18 cellular contexts compared by ENCODE assay signal in genomic region chr2:240257940-240258580, GRCh38.
DNase-seq lines count a peak whose midpoint lies in the region; ATAC-seq and TF ChIP-seq lines count a peak whose summit lies in the region.
"Had no signal": no experiment of that assay in that cellular context is flagged by ENCODE, and none has a peak within 500 bp of the region (broad histone marks: within the 10 kb centered on the region; RNA-seq: fewer than 3 reads in every experiment).

No MANE protein-coding gene starts in this region.

- no peak overlapping the region for H3K27ac ChIP-seq in RWPE2 (ENCODE audit: poor library complexity, severe bottlenecking)
- H3K27ac ChIP-seq in lung (ENCODE audit: low read depth in 1 of 2, low read length in 1 of 2), result peak overlapping the region; percentile 81 to 96
- peak overlapping the region; percentile 86 to 98 (median 96) for H3K27ac ChIP-seq in gastrocnemius medialis
- no peak overlapping the region for H3K27ac ChIP-seq in Peyer's patch
- H3K27ac ChIP-seq in brain microvascular endothelial cell, result no peak overlapping the region

- ATAC-seq in RWPE2 (ENCODE audit: low read depth) (no peak), lung (ENCODE audit: insufficient read depth, low FRiP score) (no peak), gastrocnemius medialis (no peak)

- 92 to 95% methylated on average over 23 of the region's 23 CpGs for WGBS in lung, 2 donors

- TF ChIP-seq CTCF in RWPE2 (IDR thresholded peaks at IDR 0.05; ENCODE audit: poor library complexity, severe bottlenecking) (no peak), lung (IDR thresholded peaks at IDR 0.05; ENCODE audit: control extremely low read depth, extremely low read depth) (no peak), gastrocnemius medialis (IDR thresholded peaks at IDR 0.05 in 4 of 5, conservative IDR thresholded peaks at IDR 0.05 in 1 of 5) (no peak), Peyer's patch (IDR thresholded peaks at IDR 0.05) (no peak), brain microvascular endothelial cell (IDR thresholded peaks at IDR 0.05; ENCODE audit: low read depth, low read length, missing control alignments) (no peak), GM13977 (IDR thresholded peaks at IDR 0.05; ENCODE audit: extremely low read depth, insufficient read depth, missing control alignments) (no peak)

- in situ Hi-C loops in gastrocnemius medialis (cut with MboI; ENCODE audit: low sequenced_read_pairs in 4 of 4), result no loop called here
- in situ Hi-C loops in brain microvascular endothelial cell (cut with HindIII; ENCODE audit: low pct_ligation_motif_present, low sequenced_read_pairs), result no loop called here
- in situ Hi-C loops in GM13977 (cut with MboI; ENCODE audit: low pct_unique_long_range_greater_than_20kb, low sequenced_read_pairs, unreplicated experiment), result no loop called here

- DNase-seq in H7, result peak; percentile 22
- peak; percentile 34 for DNase-seq in RWPE2 (ENCODE audit: low spot score)
- no peak for DNase-seq in lung (ENCODE audit: low spot score)
- DNase-seq in gastrocnemius medialis, result no peak
- no peak for DNase-seq in OCI-M2 (lab: John Stamatoyannopoulos, UW; ENCODE audit: unreplicated experiment)
- no peak for DNase-seq in Peyer's patch
- DNase-seq in brain microvascular endothelial cell, result no peak
- DNase-seq in GM13977 (ENCODE audit: low spot score), result no peak
- DNase-seq: activated CD4-positive, alpha-beta T cell treated with anti-CD3 and anti-CD28 coated beads for 48 hours; activated gamma-delta T cell; DMS 273 treated with DMSO at 0.1 percent for 48 hours; immature natural killer cell; mammary epithelial cell; NCI-H1092 treated with DMSO at 0.1 percent for 48 hours; NCI-H2029; NCI-H2227 treated with DMSO at 0.1 percent for 48 hours; NCI-H774; nucleus accumbens had no signal

- peaks cover 3% of the 10 kb centered on the region for H3K9me3 ChIP-seq in RWPE2 (ENCODE audit: severe bottlenecking)
- H3K9me3 ChIP-seq in lung (ENCODE audit: control insufficient read depth in 2 of 2, insufficient read depth in 1 of 2, low read length in 1 of 2), result peaks cover 0 to 6% of the 10 kb centered on the region in 2 donors
- no peaks in the 10 kb centered on the region for H3K9me3 ChIP-seq in gastrocnemius medialis
- peaks cover 0 to 13% (median 0%) of the 10 kb centered on the region in 4 donors for H3K9me3 ChIP-seq in Peyer's patch

- H3K36me3 ChIP-seq in H7 (replicated peaks; ENCODE audit: control insufficient read depth, insufficient read depth, low read length), result no peaks in the 10 kb centered on the region
- no peaks in the 10 kb centered on the region for H3K36me3 ChIP-seq in RWPE2 (ENCODE audit: low read depth)
- no peaks in the 10 kb centered on the region for H3K36me3 ChIP-seq in lung (ENCODE audit: control insufficient read depth in 2 of 2, insufficient read depth in 2 of 2, low read length in 2 of 2)
- no peaks in the 10 kb centered on the region for H3K36me3 ChIP-seq in gastrocnemius medialis
- H3K36me3 ChIP-seq in Peyer's patch, result no peaks in the 10 kb centered on the region
- H3K36me3 ChIP-seq in brain microvascular endothelial cell (replicated peaks), result no peaks in the 10 kb centered on the region

- TF ChIP-seq POLR2A in gastrocnemius medialis (IDR thresholded peaks at IDR 0.05) (no peak), Peyer's patch (IDR thresholded peaks at IDR 0.05) (no peak)

- H3K27me3 ChIP-seq in H7 (ENCODE audit: control insufficient read depth, insufficient read depth, low read length) (no peaks in the 10 kb centered on the region), RWPE2 (ENCODE audit: insufficient read depth, poor library complexity, severe bottlenecking) (no peaks in the 10 kb centered on the region), lung (ENCODE audit: control insufficient read depth, insufficient read depth) (no peaks in the 10 kb centered on the region), gastrocnemius medialis (no peaks in the 10 kb centered on the region), Peyer's patch (no peaks in the 10 kb centered on the region), brain microvascular endothelial cell (replicated peaks) (no peaks in the 10 kb centered on the region)

- no peak overlapping the region for H3K4me3 ChIP-seq in H7 (ENCODE audit: insufficient read depth, low read depth, low read length)
- no peak overlapping the region for H3K4me3 ChIP-seq in RWPE2 (ENCODE audit: severe bottlenecking)
- no peak overlapping the region for H3K4me3 ChIP-seq in lung
- no peak overlapping the region for H3K4me3 ChIP-seq in gastrocnemius medialis
- H3K4me3 ChIP-seq in Peyer's patch, result no peak overlapping the region
- H3K4me3 ChIP-seq in brain microvascular endothelial cell (ENCODE audit: low read depth, low read length), result no peak overlapping the region

- H3K4me1 ChIP-seq in RWPE2 (ENCODE audit: insufficient read depth, poor library complexity, severe bottlenecking) (peaks cover 15% of the 10 kb centered on the region), lung (ENCODE audit: control insufficient read depth in 2 of 2, insufficient read depth in 2 of 2, low read length in 2 of 2) (peaks cover 3 to 9% of the 10 kb centered on the region in 2 donors), gastrocnemius medialis (peaks cover 55 to 56% of the 10 kb centered on the region in 2 donors), Peyer's patch (no peaks in the 10 kb centered on the region)

- intact Hi-C loops in gastrocnemius medialis (cut with DNase I; ENCODE audit: low total_unique reads), result loop anchor here (10.0 kb wide), 1 partner anchor 943 kb away; no protein-coding TSS in a partner anchor

Comparison
In these comparisons a context has a peak if more than half of its experiments do, and no peak if none do; other contexts are left out.
1. DNase-seq: peak in H7 (single experiment) and RWPE2 (single experiment); none in lung (single experiment), gastrocnemius medialis (0 of 2), OCI-M2 (single experiment), Peyer's patch (0 of 3), brain microvascular endothelial cell (single experiment) and GM13977 (single experiment).
2. H3K27ac ChIP-seq: peak in lung (2 of 2) and gastrocnemius medialis (4 of 4); none in RWPE2 (single experiment), Peyer's patch (0 of 4) and brain microvascular endothelial cell (single experiment).